ENCODE assay signal across 13 cellular contexts in the genomic region with DNA sequence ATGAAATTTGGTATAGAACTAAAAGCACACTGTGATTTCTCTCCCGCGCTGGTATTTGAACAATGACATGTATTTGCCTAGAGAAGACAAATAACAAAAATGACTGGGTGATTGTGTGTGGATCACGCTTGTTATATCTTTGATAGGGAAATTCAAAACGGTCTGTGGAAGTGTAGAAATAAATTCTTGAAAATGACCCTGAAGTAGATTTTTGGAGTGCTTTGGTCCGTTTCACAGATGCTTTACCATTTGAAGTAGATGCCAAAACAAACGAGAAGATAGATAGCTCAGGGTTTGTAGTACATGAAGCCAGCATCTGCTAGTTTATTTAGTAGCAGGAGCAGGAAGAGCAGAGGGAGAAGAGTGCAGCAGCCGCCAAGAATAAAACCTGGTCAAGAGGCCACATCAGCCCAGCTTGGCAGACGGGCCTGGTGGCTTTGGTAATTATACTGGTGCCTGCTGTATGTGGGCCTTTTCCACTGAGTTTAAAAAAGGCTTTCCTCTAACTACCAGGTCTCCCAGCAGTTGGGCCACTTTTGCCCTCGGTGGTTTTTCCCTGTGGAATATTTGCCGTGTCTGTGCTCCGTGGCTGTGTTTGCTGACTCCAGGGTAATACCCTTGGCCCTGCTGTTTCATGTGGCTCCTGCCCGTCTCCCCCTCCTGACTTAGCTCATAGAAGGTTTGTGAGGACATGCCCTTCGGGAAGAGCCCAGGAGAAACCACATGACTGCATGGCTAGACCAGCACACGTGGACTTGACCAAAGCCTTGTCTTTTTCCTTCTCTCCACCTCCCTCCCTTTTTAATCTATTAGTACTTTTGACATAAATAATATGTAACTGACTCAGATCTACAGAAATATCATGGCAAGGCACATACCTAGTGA.
DNase-seq lines count a peak whose midpoint lies in the region; ATAC-seq and TF ChIP-seq lines count a peak whose summit lies in the region.
"Had no signal": no experiment of that assay in that cellular context is flagged by ENCODE, and none has a peak within 500 bp of the region (broad histone marks: within the 10 kb centered on the region; RNA-seq: fewer than 3 reads in every experiment).

No MANE protein-coding gene starts in this region.

- ATAC-seq in GM21576 (IDR thresholded peaks at IDR 0.05; ENCODE audit: unreplicated experiment): no peak
- ATAC-seq: activated CD8-positive, alpha-beta T cell treated with anti-CD3 and anti-CD28 coated beads, Interleukin-2, amount 10 ng/mL, durations not matched to agents 7 days and 5 days had no signal

- H3K27ac Mint-ChIP-seq in activated CD4-positive, alpha-beta memory T cell treated with anti-CD3 and anti-CD28 coated beads, Interleukin-2, amount 10 ng/mL, durations not matched to agents 7 days and 5 days: no peak overlapping the region
- H3K27ac Mint-ChIP-seq: activated CD8-positive, alpha-beta T cell treated with anti-CD3 and anti-CD28 coated beads, Interleukin-2, amount 10 ng/mL, durations not matched to agents 7 days and 5 days; B cell; immature natural killer cell had no signal

- no peaks in the 10 kb centered on the region for H3K27me3 Mint-ChIP-seq in activated CD4-positive, alpha-beta memory T cell treated with anti-CD3 and anti-CD28 coated beads, Interleukin-2, amount 10 ng/mL, durations not matched to agents 7 days and 5 days
- H3K27me3 Mint-ChIP-seq: B cell had no signal

- peak overlapping the region; percentile 40 for H3K27ac ChIP-seq in 22Rv1

- no peaks in the 10 kb centered on the region for H3K4me1 Mint-ChIP-seq in activated CD4-positive, alpha-beta memory T cell treated with anti-CD3 and anti-CD28 coated beads, Interleukin-2, amount 10 ng/mL, durations not matched to agents 7 days and 5 days
- H3K4me1 Mint-ChIP-seq: B cell, immature natural killer cell had no signal

- intact Hi-C loops in posterior vena cava (cut with DNase I): no loop called here

- POLR2A ChIA-PET in activated CD4-positive, alpha-beta memory T cell treated with anti-CD3 and anti-CD28 coated beads, Interleukin-2, amount 10 ng/mL, durations not matched to agents 7 days and 5 days (lab: Charles Lee): no interaction called here

- peaks cover 7% of the 10 kb centered on the region for H3K9me3 Mint-ChIP-seq in activated CD4-positive, alpha-beta memory T cell treated with anti-CD3 and anti-CD28 coated beads, Interleukin-2, amount 10 ng/mL, durations not matched to agents 7 days and 5 days

- CTCF ChIA-PET in activated CD4-positive, alpha-beta memory T cell treated with anti-CD3 and anti-CD28 coated beads, Interleukin-2, amount 10 ng/mL, durations not matched to agents 7 days and 5 days (lab: Charles Lee): no interaction called here

- H3K36me3 Mint-ChIP-seq in activated CD4-positive, alpha-beta memory T cell treated with anti-CD3 and anti-CD28 coated beads, Interleukin-2, amount 10 ng/mL, durations not matched to agents 7 days and 5 days (ENCODE audit: low read depth): no peaks in the 10 kb centered on the region
- H3K36me3 Mint-ChIP-seq: immature natural killer cell had no signal

- H3K4me3 Mint-ChIP-seq in activated CD4-positive, alpha-beta memory T cell treated with anti-CD3 and anti-CD28 coated beads, Interleukin-2, amount 10 ng/mL, durations not matched to agents 7 days and 5 days: no peak overlapping the region
- H3K4me3 Mint-ChIP-seq: activated CD8-positive, alpha-beta T cell treated with anti-CD3 and anti-CD28 coated beads, Interleukin-2, amount 10 ng/mL, durations not matched to agents 7 days and 5 days; B cell; immature natural killer cell had no signal

- H3K4me3 ChIP-seq in cardiac fibroblast (replicated peaks in 1 of 2; ENCODE audit: low read depth in 2 of 2, low read length in 2 of 2): no peak overlapping the region

- DNase-seq in NCI-H1092 (lab: John Stamatoyannopoulos, UW) (peak; percentile 76), cardiac fibroblast (ENCODE audit: low read depth in 2 of 2) (peak; percentile 52 to 55), lung microvascular endothelial cell (ENCODE audit: low read depth in 2 of 2) (peak; percentile 14 to 47), GDM1 (lab: John Stamatoyannopoulos, UW) (no peak), posterior vena cava (ENCODE audit: low spot score) (no peak)
- no peak for DNase-seq in activated CD4-positive, alpha-beta memory T cell treated with anti-CD3 and anti-CD28 coated beads, Interleukin-2, amount 10 ng/mL, durations not matched to agents 7 days and 5 days
- DNase-seq: activated CD8-positive, alpha-beta T cell treated with anti-CD3 and anti-CD28 coated beads, Interleukin-2, amount 10 ng/mL, durations not matched to agents 7 days and 5 days; cerebellar nuclear complex; immature natural killer cell; stimulated activated CD4-positive, alpha-beta T cell treated with anti-CD3 and anti-CD28 coated beads, Interleukin-12 subunit alpha, Interleukin-12 subunit beta, amount 100 ng/mL, for 4 hours had no signal

- TF ChIP-seq CTCF in 22Rv1 (IDR thresholded peaks at IDR 0.05): no peak
- TF ChIP-seq CTCF in cardiac fibroblast (IDR thresholded peaks at IDR 0.05; ENCODE audit: low read depth, low read length): no peak

Comparison
In these comparisons a context has a peak if more than half of its experiments do, and no peak if none do; other contexts are left out.
1. DNase-seq: peak in NCI-H1092 (single experiment), cardiac fibroblast (2 of 2) and lung microvascular endothelial cell (2 of 2); none in GDM1 (single experiment), activated CD4-positive, alpha-beta memory T cell treated with anti-CD3 and anti-CD28 coated beads, Interleukin-2, amount 10 ng/mL, durations not matched to agents 7 days and 5 days (single experiment) and posterior vena cava (single experiment).